ENCODE assay signal across 27 cellular contexts in the genomic region with DNA sequence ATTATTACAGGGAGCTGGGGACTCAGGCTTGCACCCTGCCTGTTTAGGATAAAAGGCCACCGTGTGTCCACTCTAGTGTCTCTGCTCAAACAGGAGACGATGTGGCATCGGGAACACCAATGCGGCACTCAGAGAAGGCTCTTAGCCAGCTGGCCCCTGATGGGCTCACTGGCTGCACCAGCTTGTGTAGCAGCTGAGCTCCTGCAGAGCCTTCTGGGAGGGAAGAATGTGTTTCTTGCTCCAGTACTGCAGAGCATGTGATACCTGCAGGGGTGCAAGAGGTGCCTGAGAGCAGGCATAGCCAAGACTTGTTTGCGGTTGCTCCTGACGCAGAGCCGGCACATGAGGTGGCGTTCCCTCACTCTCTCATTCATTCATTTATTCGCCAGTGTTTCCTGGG. TPM values are rescaled to one million over a fixed set of nuclear protein-coding genes. Genes with fewer than 3 reads are reported as not detected.
DNase-seq lines count a peak whose midpoint lies in the region; ATAC-seq, FAIRE-seq and TF ChIP-seq lines count a peak whose summit lies in the region.
"Had no signal": no experiment of that assay in that cellular context is flagged by ENCODE, and none has a peak within 500 bp of the region (broad histone marks: within the 10 kb centered on the region; RNA-seq: fewer than 3 reads in every experiment).

No MANE protein-coding gene starts in this region.

- H3K23ac ChIP-seq in H1 (ENCODE audit: insufficient read length) = no peak overlapping the region

- TF ChIP-seq CTCF in right atrium auricular region (IDR thresholded peaks at IDR 0.05) = no peak
- no peak for TF ChIP-seq CTCF in H1 (IDR thresholded peaks at IDR 0.05; ENCODE audit: control extremely low read depth in 1 of 3, insufficient read depth in 1 of 3, low read depth in 1 of 3, low read length in 3 of 3)
- TF ChIP-seq CTCF in neural progenitor cell (IDR thresholded peaks at IDR 0.05) = no peak

- H4K91ac ChIP-seq in H1 (replicated peaks; ENCODE audit: insufficient read length, low read length) = no peak overlapping the region

- H3K36me3 ChIP-seq in right atrium auricular region = no peaks in the 10 kb centered on the region
- no peaks in the 10 kb centered on the region for H3K36me3 ChIP-seq in H1 (ENCODE audit: control insufficient read depth in 2 of 4, insufficient read depth in 4 of 4, low read length in 3 of 4)
- no peaks in the 10 kb centered on the region for H3K36me3 ChIP-seq in neural progenitor cell
- no peaks in the 10 kb centered on the region for H3K36me3 ChIP-seq in SJCRH30
- H3K36me3 ChIP-seq: BE2C, stomach, thyroid gland had no signal

- no peak overlapping the region for H2BK15ac ChIP-seq in H1 (ENCODE audit: low read length)

- H3K79me1 ChIP-seq in H1 (ENCODE audit: low read depth, low read length) = no peaks in the 10 kb centered on the region

- H3K4me1 ChIP-seq in right atrium auricular region (peaks cover 0 to 9% of the 10 kb centered on the region in 2 donors), H1 (replicated peaks in 1 of 4; ENCODE audit: control insufficient read depth in 3 of 4, insufficient read depth in 4 of 4, low read length in 3 of 4) (no peaks in the 10 kb centered on the region; a peak in 1 of 7 replicates), neural progenitor cell (no peaks in the 10 kb centered on the region), SJCRH30 (peaks cover 5% of the 10 kb centered on the region)

- TF ChIP-seq POLR2A in H1 (IDR thresholded peaks at IDR 0.05; ENCODE audit: control extremely low read depth in 1 of 2, low read depth in 2 of 2, low read length in 2 of 2) = no peak

- ATAC-seq in Right ventricle myocardium superior (ENCODE audit: poor library complexity) = peak; percentile 46
- no peak for ATAC-seq in activated T-cell treated with anti-CD3 and anti-CD28 coated beads, Interleukin-2, amount 50 U/mL, for 4 hours
- ATAC-seq: effector memory CD8-positive, alpha-beta T cell had no signal

- no peak overlapping the region for H3K4ac ChIP-seq in H1 (replicated peaks; ENCODE audit: insufficient read length, low read depth, low read length)

- H3K9me3 Mint-ChIP-seq in neural progenitor cell = no peaks in the 10 kb centered on the region
- H3K9me3 Mint-ChIP-seq in activated T-cell treated with anti-CD3 and anti-CD28 coated beads, Interleukin-2, amount 50 U/mL, for 4 hours = no peaks in the 10 kb centered on the region
- H3K9me3 Mint-ChIP-seq: activated CD4-positive, alpha-beta T cell treated with anti-CD3 and anti-CD28 coated beads, Interleukin-2, amount 10 ng/mL, durations not matched to agents 7 days and 5 days; activated naive CD4-positive, alpha-beta T cell treated with anti-CD3 and anti-CD28 coated beads for 36 hours; effector memory CD8-positive, alpha-beta T cell; IgD-negative memory B cell had no signal

- no peaks in the 10 kb centered on the region; the same call in 1 of the 2 replicates for H3K23me2 ChIP-seq in H1 (ENCODE audit: low read depth, low read length)

- H3K4me3 ChIP-seq in right atrium auricular region (no peak overlapping the region), H1 (ENCODE audit: extremely low read depth in 1 of 4, insufficient read depth in 2 of 4, low read depth in 3 of 4, low read length in 4 of 4) (no peak overlapping the region), neural progenitor cell (no peak overlapping the region), SJCRH30 (no peak overlapping the region)
- H3K4me3 ChIP-seq: coronary artery, stomach, thyroid gland had no signal

- intact Hi-C loops in Right ventricle myocardium superior (cut with DNase I) = no loop called here

- peaks cover 0 to 4% of the 10 kb centered on the region in 2 experiments for H4K20me1 ChIP-seq in H1 (replicated peaks in 1 of 2; ENCODE audit: control insufficient read depth in 1 of 2, insufficient read depth in 2 of 2, low read length in 2 of 2)
- H4K20me1 ChIP-seq in neural progenitor cell (ENCODE audit: low read depth) = no peaks in the 10 kb centered on the region

- no peak overlapping the region; the same call in 1 of the 2 replicates for H4K8ac ChIP-seq in H1 (ENCODE audit: extremely low read depth, insufficient read depth, low read length)

- no peak overlapping the region for H2BK120ac ChIP-seq in H1 (replicated peaks; ENCODE audit: low read depth, low read length)

- CTCF ChIA-PET in H1 (lab: Charles Lee; ENCODE audit: partially characterized antibody) = interaction anchor here (0.8 to 2.7 kb wide), 6 partner anchors 8 to 212 kb away, joined by 3 to 12 read pairs (median 3); no protein-coding TSS in a partner anchor

- no peak overlapping the region for H3K14ac ChIP-seq in H1 (ENCODE audit: insufficient read length)

- POLR2A ChIA-PET in H1 (lab: Charles Lee; ENCODE audit: partially characterized antibody) = interaction anchor here (1.0 to 1.2 kb wide), 2 partner anchors 11 to 51 kb away, joined by 3 read pairs; no protein-coding TSS in a partner anchor

- H3K27ac ChIP-seq in right atrium auricular region (no peak overlapping the region), H1 (ENCODE audit: low read depth, low read length) (no peak overlapping the region), neural progenitor cell (no peak overlapping the region), SJCRH30 (no peak overlapping the region)
- H3K27ac ChIP-seq: coronary artery, stomach, thyroid gland had no signal

- no peaks in the 10 kb centered on the region for H3F3A ChIP-seq in neural progenitor cell (ENCODE audit: low read depth)

- 95% methylated on average over 9 of the region's 9 CpGs; no CpG with 5 or more reads in 1 of the 2 experiments for WGBS in H1 (ENCODE audit: extremely low coverage in 1 of 2, insufficient coverage in 1 of 2, insufficient read length in 1 of 2, insufficient replicate concordance in 2 of 2, low coverage in 1 of 2, low lambda C conversion rate in 2 of 2, missing lambda C conversion rate in 1 of 2), 2 experiments

- no peak for TF ChIP-seq EP300 in H1 (IDR thresholded peaks at IDR 0.05; ENCODE audit: borderline replicate concordance in 1 of 2, low read depth in 2 of 2, low read length in 2 of 2)

- H3K56ac ChIP-seq in H1 (replicated peaks; ENCODE audit: insufficient read length, low read depth, low read length) = no peak overlapping the region

- H3K27me3 ChIP-seq in right atrium auricular region (no peaks in the 10 kb centered on the region), H1 (replicated peaks in 1 of 4; ENCODE audit: control insufficient read depth in 3 of 4, extremely low read depth in 1 of 4, insufficient read depth in 3 of 4, low read length in 3 of 4) (peaks cover 0 to 20% (median 14%) of the 10 kb centered on the region in 4 experiments; a peak in 6 of 7 replicates), neural progenitor cell (peaks cover 10% of the 10 kb centered on the region), SJCRH30 (0 out of 2 replicates have a peak, but pooled peaks cover 4% of the 10 kb centered on the region)
- H3K27me3 ChIP-seq: BE2C, stomach, thyroid gland had no signal

- no peak overlapping the region for H2BK5ac ChIP-seq in H1 (ENCODE audit: low read depth, low read length)

- no peak overlapping the region for H2BK12ac ChIP-seq in H1 (ENCODE audit: low read depth, low read length)

- no peak for TF ChIP-seq RAD21 in H1 (IDR thresholded peaks at IDR 0.05 in 1 of 2, conservative IDR thresholded peaks at IDR 0.05 in 1 of 2; ENCODE audit: low read depth in 2 of 2, low read length in 2 of 2)

- H3K4me3 Mint-ChIP-seq in neural progenitor cell = no peak overlapping the region
- H3K4me3 Mint-ChIP-seq in activated T-cell treated with anti-CD3 and anti-CD28 coated beads, Interleukin-2, amount 50 U/mL, for 4 hours = no peak overlapping the region
- H3K4me3 Mint-ChIP-seq: activated CD4-positive, alpha-beta T cell treated with anti-CD3 and anti-CD28 coated beads, Interleukin-2, amount 10 ng/mL, durations not matched to agents 7 days and 5 days; activated naive CD4-positive, alpha-beta T cell treated with anti-CD3 and anti-CD28 coated beads for 36 hours; brain; effector memory CD8-positive, alpha-beta T cell; IgD-negative memory B cell had no signal

- no peak overlapping the region for H4K5ac ChIP-seq in H1 (ENCODE audit: insufficient read length, low read depth, low read length)

- H3K27me3 Mint-ChIP-seq in neural progenitor cell (ENCODE audit: insufficient read depth, low read depth) = peaks cover 6% of the 10 kb centered on the region
- H3K27me3 Mint-ChIP-seq in activated T-cell treated with anti-CD3 and anti-CD28 coated beads, Interleukin-2, amount 50 U/mL, for 4 hours (ENCODE audit: low read depth) = no peaks in the 10 kb centered on the region
- H3K27me3 Mint-ChIP-seq: activated CD4-positive, alpha-beta T cell treated with anti-CD3 and anti-CD28 coated beads, Interleukin-2, amount 10 ng/mL, durations not matched to agents 7 days and 5 days; IgD-negative memory B cell had no signal

- H3K9me3 ChIP-seq in right atrium auricular region (no peaks in the 10 kb centered on the region), H1 (ENCODE audit: insufficient read depth in 2 of 2, low read depth in 1 of 2, low read length in 1 of 2) (no peaks in the 10 kb centered on the region; a peak in 1 of 4 replicates), neural progenitor cell (ENCODE audit: low read depth) (no peaks in the 10 kb centered on the region), SJCRH30 (replicated peaks) (no peaks in the 10 kb centered on the region)
- H3K9me3 ChIP-seq: BE2C, stomach, thyroid gland had no signal

- H2BK20ac ChIP-seq in H1 (ENCODE audit: low read length) = no peak overlapping the region

- H3K27ac Mint-ChIP-seq in neural progenitor cell = peak overlapping the region; percentile 69
- H3K27ac Mint-ChIP-seq: activated CD4-positive, alpha-beta T cell treated with anti-CD3 and anti-CD28 coated beads, Interleukin-2, amount 10 ng/mL, durations not matched to agents 7 days and 5 days; activated naive CD4-positive, alpha-beta T cell treated with anti-CD3 and anti-CD28 coated beads for 36 hours; effector memory CD8-positive, alpha-beta T cell; IgD-negative memory B cell had no signal

- H3K36me3 Mint-ChIP-seq in neural progenitor cell = no peaks in the 10 kb centered on the region
- no peaks in the 10 kb centered on the region for H3K36me3 Mint-ChIP-seq in activated T-cell treated with anti-CD3 and anti-CD28 coated beads, Interleukin-2, amount 50 U/mL, for 4 hours (ENCODE audit: insufficient read depth)
- H3K36me3 Mint-ChIP-seq: brain, IgD-negative memory B cell had no signal

- H2AK5ac ChIP-seq in H1 (ENCODE audit: low read depth, low read length) = 0 out of 2 replicates have a peak overlapping the region, but pooled peaks have one; percentile 15

- no peak overlapping the region for H3K18ac ChIP-seq in H1 (ENCODE audit: extremely low read depth, low read length)

- DNase-seq in Right ventricle myocardium superior (peak; percentile 41), right atrium auricular region (ENCODE audit: low spot score) (no peak), H1 (ENCODE audit: low read depth in 1 of 2, low spot score in 2 of 2) (no peak), neural progenitor cell (ENCODE audit: low spot score) (no peak), SJCRH30 (no peak), NCI-H2227 (lab: John Stamatoyannopoulos, UW; ENCODE audit: unreplicated experiment) (no peak)
- DNase-seq in activated T-cell treated with anti-CD3 and anti-CD28 coated beads, Interleukin-2, amount 50 U/mL, for 4 hours = no peak
- DNase-seq: ACHN; activated CD4-positive, alpha-beta T cell treated with anti-CD3 and anti-CD28 coated beads, Interleukin-2, amount 10 ng/mL, durations not matched to agents 7 days and 5 days; activated naive CD4-positive, alpha-beta T cell treated with anti-CD3 and anti-CD28 coated beads for 36 hours; activated T-cell treated with anti-CD3 and anti-CD28 coated beads, Interleukin-2, amount 50 U/mL, for 48 hours; BE2C; effector memory CD8-positive, alpha-beta T cell; erythroblast; H7; NCI-H2029 treated with DMSO at 0.1 percent for 48 hours; NCI-H2227 treated with DMSO at 0.1 percent for 48 hours; SHP77; stimulated activated CD8-positive, alpha-beta memory T cell treated with anti-CD3 and anti-CD28 coated beads, Interleukin-4, amount 100 ng/mL, for 48 hours; stomach; SW 1271; T-helper 9 cell; thyroid gland had no signal

- no peak for FAIRE-seq in H1 (lab: Jason Lieb, UNC)
- FAIRE-seq: G401.6 had no signal

- peaks cover 8% of the 10 kb centered on the region for H3K4me1 Mint-ChIP-seq in neural progenitor cell
- no peaks in the 10 kb centered on the region for H3K4me1 Mint-ChIP-seq in activated T-cell treated with anti-CD3 and anti-CD28 coated beads, Interleukin-2, amount 50 U/mL, for 4 hours (ENCODE audit: low read depth)
- H3K4me1 Mint-ChIP-seq: activated CD4-positive, alpha-beta T cell treated with anti-CD3 and anti-CD28 coated beads, Interleukin-2, amount 10 ng/mL, durations not matched to agents 7 days and 5 days had no signal

- H3K9ac ChIP-seq in H1 (replicated peaks in 1 of 4; ENCODE audit: extremely low read depth in 1 of 4, low read depth in 3 of 4, low read length in 3 of 4) (no peak overlapping the region), neural progenitor cell (no peak overlapping the region)

- H3K79me2 ChIP-seq in H1 (ENCODE audit: control insufficient read depth in 1 of 2, insufficient read depth in 2 of 2, low read length in 2 of 2) (no peaks in the 10 kb centered on the region), neural progenitor cell (ENCODE audit: low read depth) (no peaks in the 10 kb centered on the region)

- H2AFZ ChIP-seq in H1 (ENCODE audit: low read length) = no peak overlapping the region
- no peak overlapping the region for H2AFZ ChIP-seq in neural progenitor cell (replicated peaks)

- no peak overlapping the region for H3K4me2 ChIP-seq in H1 (ENCODE audit: insufficient read depth in 1 of 2, low read depth in 2 of 2, low read length in 2 of 2)
- H3K4me2 ChIP-seq in neural progenitor cell = no peak overlapping the region

RNA-seq across cellular contexts. Expression of gene KCNQ1OT1, which starts 44.4 kb away (rescaled TPM):
- total RNA-seq in Right ventricle myocardium superior = 0.35 TPM
- total RNA-seq in right atrium auricular region = under 1 TPM; 0.35 to 0.37 TPM
- total RNA-seq in H1 (2021; fragmentation: NEBNext Ultra II Directional; extraction: Animal tissue kit (Norgen Biotek cat#: 25700)) = 1.2 TPM in 2 replicates
- polyA plus RNA-seq in H1 (2011; rRNA removed) = 0.19 and 0.21 TPM in 2 replicates
- polyA plus RNA-seq in H1 (2011; cell fraction: cytosol; rRNA removed) = 0.08 TPM
- polyA plus RNA-seq in H1 (2011; cell fraction: nucleus; rRNA removed) = 2.4 TPM
- 0.19 to 0.30 TPM (median 0.24 TPM) in 4 replicates for polyA plus RNA-seq in H1 (2012, experiment 1 of 2)
- polyA plus RNA-seq in H1 (2012, experiment 2 of 2) = 0.01 TPM
- 0.20 TPM for polyA plus RNA-seq in H1 (2013, experiment 1 of 2)
- 0.13 TPM for polyA plus RNA-seq in H1 (2013, experiment 2 of 2)
- 6.2 and 7.3 TPM in 2 replicates for polyA minus RNA-seq in H1 (2011; rRNA and poly(A)+ RNA removed)
- 1.0 TPM for polyA minus RNA-seq in H1 (2011; cell fraction: cytosol; rRNA and poly(A)+ RNA removed)
- 21.4 TPM for polyA minus RNA-seq in H1 (2011; cell fraction: nucleus; rRNA and poly(A)+ RNA removed)
- total RNA-seq in neural progenitor cell (ENCODE audit: low replicate concordance) = 2.3 TPM in 2 replicates
- 8.5 and 12.3 TPM in 2 replicates for total RNA-seq in SJCRH30 (2014; rRNA removed; shearing (Covaris generic))
- under 1 TPM; 0.18 to 0.20 (median 0.19) TPM for total RNA-seq in activated T-cell treated with anti-CD3 and anti-CD28 coated beads, Interleukin-2, amount 50 U/mL, for 4 hours
